1 cellular context compared by ENCODE assay signal in the genomic region with DNA sequence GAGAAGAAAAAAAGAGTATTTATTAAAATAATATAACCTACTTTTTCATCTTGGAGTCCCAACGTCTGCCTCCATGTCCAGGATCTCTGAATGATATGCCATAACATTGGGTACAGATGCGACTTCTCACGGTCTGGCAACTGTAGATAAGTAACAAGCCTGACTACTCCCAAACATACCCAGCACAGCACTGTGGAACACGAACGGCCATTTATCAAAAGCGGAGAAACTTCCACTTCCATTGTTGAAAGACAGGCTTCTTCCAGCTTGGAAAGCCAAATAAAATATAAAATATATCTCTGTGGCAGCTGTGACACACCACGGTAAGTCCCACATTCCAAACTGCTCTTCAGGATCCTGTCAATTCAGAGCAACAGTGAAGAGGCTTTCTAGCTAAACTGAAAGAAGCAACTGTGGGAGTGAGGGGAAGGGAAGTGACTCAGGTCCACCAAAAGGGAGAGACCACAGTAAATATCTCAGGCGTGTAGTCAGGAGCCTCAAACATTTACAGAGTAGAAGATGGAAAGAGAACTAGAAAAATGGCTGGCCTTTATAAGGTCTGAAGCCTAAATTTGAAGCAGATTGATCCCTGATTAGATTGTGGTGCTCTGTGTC.
TF ChIP-seq lines count a peak whose summit lies in the region.

No MANE protein-coding gene starts in this region.

TF ChIP-seq in K562, 482 proteins besides CTCF, POLR2A, EP300 and RAD21 (continued from another document):
- TF ChIP-seq, protein P1, sequence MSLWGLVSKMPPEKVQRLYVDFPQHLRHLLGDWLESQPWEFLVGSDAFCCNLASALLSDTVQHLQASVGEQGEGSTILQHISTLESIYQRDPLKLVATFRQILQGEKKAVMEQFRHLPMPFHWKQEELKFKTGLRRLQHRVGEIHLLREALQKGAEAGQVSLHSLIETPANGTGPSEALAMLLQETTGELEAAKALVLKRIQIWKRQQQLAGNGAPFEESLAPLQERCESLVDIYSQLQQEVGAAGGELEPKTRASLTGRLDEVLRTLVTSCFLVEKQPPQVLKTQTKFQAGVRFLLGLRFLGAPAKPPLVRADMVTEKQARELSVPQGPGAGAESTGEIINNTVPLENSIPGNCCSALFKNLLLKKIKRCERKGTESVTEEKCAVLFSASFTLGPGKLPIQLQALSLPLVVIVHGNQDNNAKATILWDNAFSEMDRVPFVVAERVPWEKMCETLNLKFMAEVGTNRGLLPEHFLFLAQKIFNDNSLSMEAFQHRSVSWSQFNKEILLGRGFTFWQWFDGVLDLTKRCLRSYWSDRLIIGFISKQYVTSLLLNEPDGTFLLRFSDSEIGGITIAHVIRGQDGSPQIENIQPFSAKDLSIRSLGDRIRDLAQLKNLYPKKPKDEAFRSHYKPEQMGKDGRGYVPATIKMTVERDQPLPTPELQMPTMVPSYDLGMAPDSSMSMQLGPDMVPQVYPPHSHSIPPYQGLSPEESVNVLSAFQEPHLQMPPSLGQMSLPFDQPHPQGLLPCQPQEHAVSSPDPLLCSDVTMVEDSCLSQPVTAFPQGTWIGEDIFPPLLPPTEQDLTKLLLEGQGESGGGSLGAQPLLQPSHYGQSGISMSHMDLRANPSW (CRISPR knock-in tag; IDR thresholded peaks at IDR 0.05), result peak; percentile 76; the same call in 1 of the 2 replicates
- TF ChIP-seq L3MBTL2 (IDR thresholded peaks at IDR 0.05), result no peak
- no peak for TF ChIP-seq LARP7 (IDR thresholded peaks at IDR 0.05)
- TF ChIP-seq WHSC1 (IDR thresholded peaks at IDR 0.05; ENCODE audit: low read length), result no peak
- TF ChIP-seq ZNF354B (CRISPR knock-in tag; IDR thresholded peaks at IDR 0.05), result no peak
- no peak for TF ChIP-seq CTBP1 (IDR thresholded peaks at IDR 0.05; ENCODE audit: borderline replicate concordance)
- TF ChIP-seq RBM25 (IDR thresholded peaks at IDR 0.05; ENCODE audit: low read depth, low read length, severe bottlenecking), result no peak
- no peak for TF ChIP-seq MYBL2 (IDR thresholded peaks at IDR 0.05; ENCODE audit: low read depth)
- no peak for TF ChIP-seq MYBL2 (CRISPR knock-in tag; IDR thresholded peaks at IDR 0.05; ENCODE audit: borderline replicate concordance)
- TF ChIP-seq, protein P2, sequence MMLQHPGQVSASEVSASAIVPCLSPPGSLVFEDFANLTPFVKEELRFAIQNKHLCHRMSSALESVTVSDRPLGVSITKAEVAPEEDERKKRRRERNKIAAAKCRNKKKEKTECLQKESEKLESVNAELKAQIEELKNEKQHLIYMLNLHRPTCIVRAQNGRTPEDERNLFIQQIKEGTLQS (IDR thresholded peaks at IDR 0.05), result no peak
- TF ChIP-seq, protein P2 (CRISPR knock-in tag; conservative IDR thresholded peaks at IDR 0.05), result peak; percentile 60; the same call in 1 of the 2 replicates
- TF ChIP-seq TSC22D4 (tag; IDR thresholded peaks at IDR 0.05), result no peak
- no peak for TF ChIP-seq MEF2D (tag; conservative IDR thresholded peaks at IDR 0.05; ENCODE audit: low read depth)
- no peak for TF ChIP-seq OTX1 (CRISPR knock-in tag; IDR thresholded peaks at IDR 0.05)
